Comparison of ENCODE assay signal across 25 cellular contexts in genomic region chr1:208227366-208227765, GRCh38. TPM values are rescaled to one million over a fixed set of nuclear protein-coding genes. Genes with fewer than 3 reads are reported as not detected.
DNase-seq lines count a peak whose midpoint lies in the region; ATAC-seq and TF ChIP-seq lines count a peak whose summit lies in the region.
"Had no signal": no experiment of that assay in that cellular context is flagged by ENCODE, and none has a peak within 500 bp of the region (broad histone marks: within the 10 kb centered on the region; RNA-seq: fewer than 3 reads in every experiment).

No MANE protein-coding gene starts in this region.

- POLR2A ChIA-PET in activated CD4-positive, alpha-beta memory T cell treated with anti-CD3 and anti-CD28 coated beads, Interleukin-2, amount 10 ng/mL, durations not matched to agents 7 days and 5 days (lab: Charles Lee): no interaction called here

- peaks cover 38% of the 10 kb centered on the region for H3K27me3 Mint-ChIP-seq in activated CD4-positive, alpha-beta memory T cell treated with anti-CD3 and anti-CD28 coated beads, Interleukin-2, amount 10 ng/mL, durations not matched to agents 7 days and 5 days

- no peaks in the 10 kb centered on the region for H3K9me3 Mint-ChIP-seq in activated CD4-positive, alpha-beta memory T cell treated with anti-CD3 and anti-CD28 coated beads, Interleukin-2, amount 10 ng/mL, durations not matched to agents 7 days and 5 days
- H3K9me3 Mint-ChIP-seq: activated CD8-positive, alpha-beta T cell treated with anti-CD3 and anti-CD28 coated beads for 36 hours; IgD-negative memory B cell; stimulated activated naive CD8-positive, alpha-beta T cell treated with anti-CD3 and anti-CD28 coated beads, Interleukin-15, Interleukin-2, amounts not matched to agents 100 ng/mL and 50 ng/mL, for 24 hours had no signal

- no peaks in the 10 kb centered on the region for H3K4me1 Mint-ChIP-seq in activated CD4-positive, alpha-beta memory T cell treated with anti-CD3 and anti-CD28 coated beads, Interleukin-2, amount 10 ng/mL, durations not matched to agents 7 days and 5 days
- H3K4me1 Mint-ChIP-seq: IgD-negative memory B cell; naive thymus-derived CD4-positive, alpha-beta T cell had no signal

- H3K4me3 Mint-ChIP-seq in activated CD4-positive, alpha-beta memory T cell treated with anti-CD3 and anti-CD28 coated beads, Interleukin-2, amount 10 ng/mL, durations not matched to agents 7 days and 5 days: no peak overlapping the region
- H3K4me3 Mint-ChIP-seq: activated CD8-positive, alpha-beta T cell treated with anti-CD3 and anti-CD28 coated beads for 36 hours; naive thymus-derived CD4-positive, alpha-beta T cell; stimulated activated naive CD8-positive, alpha-beta T cell treated with anti-CD3 and anti-CD28 coated beads, Interleukin-15, Interleukin-2, amounts not matched to agents 100 ng/mL and 50 ng/mL, for 24 hours had no signal

- H2AFZ ChIP-seq in GM23248: no peak overlapping the region
- H2AFZ ChIP-seq: parathyroid adenoma had no signal

- H3K9me3 ChIP-seq in lower lobe of right lung: no peaks in the 10 kb centered on the region
- no peaks in the 10 kb centered on the region for H3K9me3 ChIP-seq in sigmoid colon
- no peaks in the 10 kb centered on the region for H3K9me3 ChIP-seq in GM23248 (ENCODE audit: low read depth)
- H3K9me3 ChIP-seq: A549, esophagus squamous epithelium had no signal

- no peak for TF ChIP-seq POLR2A in sigmoid colon (IDR thresholded peaks at IDR 0.05)

- no peaks in the 10 kb centered on the region for H4K20me1 ChIP-seq in GM23248 (ENCODE audit: insufficient read depth)

- in situ Hi-C loops in GM23248 (cut with MboI): loop anchor here (25.0 kb wide), 1 partner anchor 90 kb away; no protein-coding TSS in a partner anchor

- intact Hi-C loops in lower lobe of right lung (cut with DNase I): no loop called here
- intact Hi-C loops in sigmoid colon (cut with DNase I): no loop called here

- no peaks in the 10 kb centered on the region for H3K9me2 ChIP-seq in GM23248 (ENCODE audit: insufficient read depth)

- H3K4me1 ChIP-seq in lower lobe of right lung: peaks cover 88% of the 10 kb centered on the region
- H3K4me1 ChIP-seq in sigmoid colon: peaks cover 0 to 64% (median 60%) of the 10 kb centered on the region in 4 donors
- H3K4me1 ChIP-seq in GM23248 (ENCODE audit: insufficient read depth): peaks cover 19% of the 10 kb centered on the region
- H3K4me1 ChIP-seq: A549, parathyroid adenoma had no signal

- no peak overlapping the region for H3K9ac ChIP-seq in GM23248
- H3K9ac ChIP-seq: parathyroid adenoma had no signal

- H3F3A ChIP-seq in GM23248 (ENCODE audit: insufficient read depth): 0 out of 2 replicates have a peak, but pooled peaks cover under 1% of the 10 kb centered on the region

- no peak for ATAC-seq in lower lobe of right lung
- no peak for ATAC-seq in GM21576 (IDR thresholded peaks at IDR 0.05; ENCODE audit: unreplicated experiment)
- no peak for ATAC-seq in GM19324 (IDR thresholded peaks at IDR 0.05; ENCODE audit: low FRiP score, unreplicated experiment)
- ATAC-seq: A549; activated CD8-positive, alpha-beta T cell treated with anti-CD3 and anti-CD28 coated beads for 36 hours; naive thymus-derived CD4-positive, alpha-beta T cell had no signal

- H3K79me2 ChIP-seq in GM23248 (ENCODE audit: insufficient read depth): peaks cover 82% of the 10 kb centered on the region
- H3K79me2 ChIP-seq: parathyroid adenoma had no signal

- H3K36me3 ChIP-seq in lower lobe of right lung: peaks cover 8% of the 10 kb centered on the region
- no peaks in the 10 kb centered on the region for H3K36me3 ChIP-seq in sigmoid colon
- no peaks in the 10 kb centered on the region for H3K36me3 ChIP-seq in GM23248 (ENCODE audit: low read depth)

- no peak overlapping the region for H3K27ac Mint-ChIP-seq in activated CD4-positive, alpha-beta memory T cell treated with anti-CD3 and anti-CD28 coated beads, Interleukin-2, amount 10 ng/mL, durations not matched to agents 7 days and 5 days
- H3K27ac Mint-ChIP-seq: activated CD8-positive, alpha-beta T cell treated with anti-CD3 and anti-CD28 coated beads for 36 hours; naive thymus-derived CD4-positive, alpha-beta T cell; stimulated activated naive CD8-positive, alpha-beta T cell treated with anti-CD3 and anti-CD28 coated beads, Interleukin-15, Interleukin-2, amounts not matched to agents 100 ng/mL and 50 ng/mL, for 24 hours had no signal

- H3K27ac ChIP-seq in lower lobe of right lung: peak overlapping the region; percentile 33
- peak overlapping the region; percentile 68 to 79 (median 75) for H3K27ac ChIP-seq in sigmoid colon
- H3K27ac ChIP-seq in GM23248: no peak overlapping the region
- H3K27ac ChIP-seq: A549, parathyroid adenoma had no signal

- H3K4me3 ChIP-seq in fibroblast of villous mesenchyme (ENCODE audit: low read depth, low read length) (no peak overlapping the region), lower lobe of right lung (no peak overlapping the region), sigmoid colon (no peak overlapping the region), GM23248 (no peak overlapping the region)
- H3K4me3 ChIP-seq: A549, esophagus squamous epithelium, smooth muscle cell had no signal

- no peak overlapping the region for H3K4me2 ChIP-seq in GM23248 (ENCODE audit: unreplicated experiment)
- H3K4me2 ChIP-seq: A549 had no signal

- TF ChIP-seq EP300 in sigmoid colon (IDR thresholded peaks at IDR 0.05): peak in 1 of 4 donors; percentile 9

- TF ChIP-seq CTCF in fibroblast of villous mesenchyme (IDR thresholded peaks at IDR 0.05; ENCODE audit: insufficient read depth, low read depth, low read length): no peak
- no peak for TF ChIP-seq CTCF in lower lobe of right lung (IDR thresholded peaks at IDR 0.05)
- TF ChIP-seq CTCF in sigmoid colon (IDR thresholded peaks at IDR 0.05): no peak

- H3K36me3 Mint-ChIP-seq in activated CD4-positive, alpha-beta memory T cell treated with anti-CD3 and anti-CD28 coated beads, Interleukin-2, amount 10 ng/mL, durations not matched to agents 7 days and 5 days (ENCODE audit: low read depth): no peaks in the 10 kb centered on the region
- H3K36me3 Mint-ChIP-seq: naive thymus-derived CD4-positive, alpha-beta T cell had no signal

- CTCF ChIA-PET in activated CD4-positive, alpha-beta memory T cell treated with anti-CD3 and anti-CD28 coated beads, Interleukin-2, amount 10 ng/mL, durations not matched to agents 7 days and 5 days (lab: Charles Lee): interaction anchor here (1.6 kb wide), 1 partner anchor 17 kb away, joined by 4 read pairs; no protein-coding TSS in a partner anchor

- DNase-seq in amniotic epithelial cell (ENCODE audit: low read depth) (peak; percentile 89), fibroblast of villous mesenchyme (ENCODE audit: low read depth) (peak; percentile 84), lower lobe of right lung (no peak), sigmoid colon (no peak), GM23248 (no peak)
- DNase-seq in activated CD4-positive, alpha-beta memory T cell treated with anti-CD3 and anti-CD28 coated beads, Interleukin-2, amount 10 ng/mL, durations not matched to agents 7 days and 5 days: no peak
- DNase-seq: activated CD8-positive, alpha-beta T cell treated with anti-CD3 and anti-CD28 coated beads for 36 hours; amniotic stem cell; C1 segment of cervical spinal cord; cerebellar nuclear complex; effector CD8-positive, alpha-beta T cell; esophagus squamous epithelium; head of caudate nucleus; naive thymus-derived CD4-positive, alpha-beta T cell; NCI-H1436; NCI-H2171 treated with DMSO at 0.1 percent for 48 hours; NCI-H748 treated with DMSO at 0.1 percent for 48 hours; stimulated activated CD4-positive, alpha-beta T cell treated with anti-CD3 and anti-CD28 coated beads, Interleukin-4, amount 100 ng/mL, for 24 hours had no signal

- H3K27me3 ChIP-seq in lower lobe of right lung (ENCODE audit: low read depth) (no peaks in the 10 kb centered on the region), sigmoid colon (no peaks in the 10 kb centered on the region), GM23248 (replicated peaks; ENCODE audit: insufficient read depth) (no peaks in the 10 kb centered on the region)
- H3K27me3 ChIP-seq: esophagus squamous epithelium had no signal

- 83 to 90% methylated on average over 4 of the region's 4 CpGs for WGBS in sigmoid colon, 2 donors
- WGBS in GM23248 (ENCODE audit: low coverage in 1 of 2, low lambda C conversion rate in 2 of 2, missing lambda C conversion rate in 2 of 2), 2 experiments: 77 to 82% methylated on average over 4 of the region's 4 CpGs

RNA-seq across cellular contexts. Expression of gene PLXNA2, which starts 16.8 kb away (rescaled TPM):
- total RNA-seq in fibroblast of villous mesenchyme: 0.86 and 1.9 TPM in 2 replicates
- total RNA-seq in lower lobe of right lung: 83.9 TPM
- 10 to 100 TPM in 2 of 4 donors, 1 to 10 TPM in 2; 5.1 to 16.1 (median 8.4) TPM for total RNA-seq in sigmoid colon
- polyA plus RNA-seq in sigmoid colon: 10 to 100 TPM in 1 of 3 donors, 1 to 10 TPM in 2; 2.4 to 14.2 (median 4.9) TPM
- under 1 TPM; 0.43 to 0.65 TPM for total RNA-seq in activated CD4-positive, alpha-beta memory T cell treated with anti-CD3 and anti-CD28 coated beads, Interleukin-2, amount 10 ng/mL, durations not matched to agents 7 days and 5 days
- 5.4 and 6.4 TPM in 2 replicates for total RNA-seq in GM23248 (2014; rRNA removed; shearing (Covaris generic))
- polyA plus RNA-seq in GM23248 (2016; fragmentation: Nextera tagmentation; extraction: Ambion mirVana): 3.5 and 3.7 TPM in 2 replicates
- polyA plus RNA-seq: naive thymus-derived CD4-positive, alpha-beta T cell had no signal

Comparison
In these comparisons a context has a peak if more than half of its experiments do, and no peak if none do; other contexts are left out.
1. DNase-seq: peak in amniotic epithelial cell (single experiment) and fibroblast of villous mesenchyme (single experiment); none in lower lobe of right lung (single experiment), sigmoid colon (single experiment), activated CD4-positive, alpha-beta memory T cell treated with anti-CD3 and anti-CD28 coated beads, Interleukin-2, amount 10 ng/mL, durations not matched to agents 7 days and 5 days (single experiment) and GM23248 (single experiment).